In the genomic region with DNA sequence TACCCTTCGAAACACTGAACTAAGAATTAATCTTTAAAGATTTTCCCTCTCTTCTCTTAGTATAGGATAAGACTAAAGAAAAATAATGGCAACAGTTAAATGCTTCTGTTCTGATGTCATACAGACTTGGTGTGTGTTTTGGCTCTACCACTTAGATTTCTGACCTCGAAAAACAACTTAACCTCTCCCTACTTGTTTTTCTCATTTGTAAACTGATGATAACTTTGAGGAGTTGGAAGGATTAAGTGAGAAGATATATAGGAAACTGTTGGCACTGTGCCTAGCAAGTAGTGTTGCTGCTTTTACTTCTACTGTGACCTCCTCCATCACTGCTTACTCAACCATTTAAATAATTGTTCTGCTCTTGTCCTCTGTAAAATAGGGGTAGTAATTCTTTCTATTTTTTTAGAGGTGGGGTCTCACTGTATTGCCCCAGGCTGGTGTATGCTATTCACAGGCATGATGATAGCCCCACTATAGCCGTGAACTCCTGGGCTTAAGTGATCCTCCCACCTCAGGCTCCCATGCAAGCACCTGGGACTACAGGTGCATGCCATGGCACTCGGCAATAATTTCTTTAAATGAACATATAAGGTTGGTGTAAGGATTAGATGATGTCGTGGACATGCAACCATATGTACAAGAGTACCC, we compare ENCODE assay signal across 12 cellular contexts. TPM values are rescaled to one million over a fixed set of nuclear protein-coding genes. Genes with fewer than 3 reads are reported as not detected.
DNase-seq lines count a peak whose midpoint lies in the region; ATAC-seq, FAIRE-seq and TF ChIP-seq lines count a peak whose summit lies in the region.
"Had no signal": no experiment of that assay in that cellular context is flagged by ENCODE, and none has a peak within 500 bp of the region (broad histone marks: within the 10 kb centered on the region; RNA-seq: fewer than 3 reads in every experiment).

No MANE protein-coding gene starts in this region.

- no peak overlapping the region for H3K4me3 ChIP-seq in body of pancreas
- no peak overlapping the region for H3K4me3 ChIP-seq in kidney (ENCODE audit: low read length in 2 of 2)
- H3K4me3 ChIP-seq: skin epidermis had no signal

- H3K4me3 Mint-ChIP-seq in HFFc6 = peak overlapping the region; percentile 57
- H3K4me3 Mint-ChIP-seq: activated naive CD4-positive, alpha-beta T cell treated with anti-CD3 and anti-CD28 coated beads, Interleukin-2, amount 10 ng/mL, durations not matched to agents 7 days and 5 days had no signal

- no peaks in the 10 kb centered on the region; the same call in 1 of the 2 replicates for H3K27me3 Mint-ChIP-seq in HFFc6 (ENCODE audit: insufficient read depth)
- H3K27me3 Mint-ChIP-seq: activated naive CD4-positive, alpha-beta T cell treated with anti-CD3 and anti-CD28 coated beads, Interleukin-2, amount 10 ng/mL, durations not matched to agents 7 days and 5 days had no signal

- ATAC-seq in body of pancreas = peak; percentile 33

- whole genome bisulfite sequencing in body of pancreas, 2 donors = 70 to 81% methylated on average over 5 of the region's 5 CpGs

- H3K4me1 ChIP-seq in body of pancreas = peaks cover 11% of the 10 kb centered on the region
- peaks cover 9 to 15% of the 10 kb centered on the region in 2 donors for H3K4me1 ChIP-seq in kidney (ENCODE audit: control insufficient read depth in 1 of 2, insufficient read depth in 1 of 2, low read depth in 1 of 2, low read length in 2 of 2)

- H3K9ac ChIP-seq in kidney (ENCODE audit: low read length in 2 of 2) = no peak overlapping the region

- peak overlapping the region; percentile 53 for H3K27ac Mint-ChIP-seq in HFFc6
- H3K27ac Mint-ChIP-seq: activated naive CD4-positive, alpha-beta T cell treated with anti-CD3 and anti-CD28 coated beads, Interleukin-2, amount 10 ng/mL, durations not matched to agents 7 days and 5 days had no signal

- peak; percentile 32 for DNase-seq in HFFc6
- DNase-seq in body of pancreas = no peak
- no peak for DNase-seq in kidney
- DNase-seq in urothelium cell line (ENCODE audit: low spot score) = no peak
- no peak for DNase-seq in foreskin melanocyte
- DNase-seq in DMS 273 treated with DMSO at 0.1 percent for 48 hours (lab: John Stamatoyannopoulos, UW) = no peak
- no peak for DNase-seq in iPS-NIHi11 (ENCODE audit: low spot score)
- DNase-seq: activated naive CD4-positive, alpha-beta T cell treated with anti-CD3 and anti-CD28 coated beads, Interleukin-2, amount 10 ng/mL, durations not matched to agents 7 days and 5 days; Calu3; substantia nigra had no signal

- H3K27me3 ChIP-seq in body of pancreas = no peaks in the 10 kb centered on the region

- H3K9me3 ChIP-seq in body of pancreas (no peaks in the 10 kb centered on the region), kidney (ENCODE audit: control insufficient read depth in 1 of 2, low read length in 2 of 2) (no peaks in the 10 kb centered on the region)

- TF ChIP-seq CTCF in HFFc6 (IDR thresholded peaks at IDR 0.05) (no peak), body of pancreas (IDR thresholded peaks at IDR 0.05) (no peak), kidney (IDR thresholded peaks at IDR 0.05; ENCODE audit: borderline replicate concordance, extremely low read depth, insufficient read depth) (no peak)

- peaks cover 64% of the 10 kb centered on the region for H3K4me1 Mint-ChIP-seq in HFFc6 (ENCODE audit: low read depth)

- H3K36me3 ChIP-seq in body of pancreas (replicated peaks in 1 of 2; ENCODE audit: insufficient read depth in 1 of 2, low read depth in 2 of 2) (no peaks in the 10 kb centered on the region), kidney (ENCODE audit: control insufficient read depth in 1 of 2, insufficient read depth in 2 of 2, low read length in 2 of 2) (no peaks in the 10 kb centered on the region)

- H3K36me3 Mint-ChIP-seq in HFFc6 (ENCODE audit: low read depth) = peaks cover 5% of the 10 kb centered on the region
- H3K36me3 Mint-ChIP-seq: activated naive CD4-positive, alpha-beta T cell treated with anti-CD3 and anti-CD28 coated beads, Interleukin-2, amount 10 ng/mL, durations not matched to agents 7 days and 5 days had no signal

- no peak overlapping the region for H3K27ac ChIP-seq in body of pancreas
- H3K27ac ChIP-seq in kidney (ENCODE audit: low read depth in 2 of 2, low read length in 2 of 2) = no peak overlapping the region
- H3K27ac ChIP-seq: skin epidermis had no signal

- FAIRE-seq in kidney (lab: Jason Lieb, UNC) (peak; percentile 8), urothelium cell line (lab: Jason Lieb, UNC) (peak; percentile 82)
- FAIRE-seq: frontal cortex had no signal

- H3K9me3 Mint-ChIP-seq in HFFc6 = peaks cover 4% of the 10 kb centered on the region; the same call in 1 of the 2 replicates
- H3K9me3 Mint-ChIP-seq: activated naive CD4-positive, alpha-beta T cell treated with anti-CD3 and anti-CD28 coated beads, Interleukin-2, amount 10 ng/mL, durations not matched to agents 7 days and 5 days had no signal

- no peak for TF ChIP-seq POLR2A in body of pancreas (IDR thresholded peaks at IDR 0.05)

- intact Hi-C loops in body of pancreas (cut with DNase I) = no loop called here
- intact Hi-C loops in kidney (cut with DNase I) = no loop called here

RNA-seq across cellular contexts. Expression of gene PALS1, which starts 22.4 kb away (rescaled TPM):
- total RNA-seq in HFFc6 (2021; fragmentation: NEBNext Ultra II Directional; extraction: Animal tissue kit (Norgen Biotek cat#: 25700)) = 10 to 100 TPM; 41.9 to 52.7 (median 45.9) TPM
- 10 to 100 TPM in 1 of 2 donors, 1 to 10 TPM in 1; 6.9 to 11.4 TPM for total RNA-seq in body of pancreas
- 33.3 TPM for total RNA-seq in kidney
- 20.6 TPM for polyA plus RNA-seq in kidney (ENCODE audit: insufficient read depth, low read depth, low replicate concordance)
